In genomic region chr11:17014774-17015638, GRCh38 we compare ENCODE assay signal across 8 cellular contexts. TPM values are rescaled to one million over a fixed set of nuclear protein-coding genes. Genes with fewer than 3 reads are reported as not detected.
DNase-seq lines count a peak whose midpoint lies in the region; ATAC-seq and TF ChIP-seq lines count a peak whose summit lies in the region.

No MANE protein-coding gene starts in this region.

- intact Hi-C loops in CD4-positive, alpha-beta memory T cell (cut with micrococcal nuclease), result loop anchor here (2.0 kb wide), 1 partner anchor 62 kb away; the partner anchor contains the start of gene RPS13
- intact Hi-C loops in mammary epithelial cell (cut with micrococcal nuclease), result no loop called here

- TF ChIP-seq RAD21 in liver (IDR thresholded peaks at IDR 0.05), result peak in 1 of 2 donors; percentile 18

- peak overlapping the region; percentile 29 for H2AFZ ChIP-seq in mammary epithelial cell (ENCODE audit: low read depth, low read length)

- TF ChIP-seq EP300 in suprapubic skin (IDR thresholded peaks at IDR 0.05), result no peak

- no peaks in the 10 kb centered on the region for H3K79me2 ChIP-seq in mammary epithelial cell (ENCODE audit: insufficient read depth, low read length)

- WGBS in mammary epithelial cell (ENCODE audit: low coverage, missing lambda C conversion rate), result 30% methylated on average over 26 of the region's 33 CpGs
- 24% methylated on average over 33 of the region's 33 CpGs for WGBS in liver
- WGBS in suprapubic skin, result 32% methylated on average over 22 of the region's 33 CpGs

- H3K4me3 Mint-ChIP-seq in CD4-positive, alpha-beta memory T cell, result peak overlapping the region; percentile 89 to 99 (median 95)

- CTCF ChIA-PET in CD4-positive, alpha-beta memory T cell (lab: Charles Lee; ENCODE audit: partially characterized antibody), result interaction anchor here (1.0 to 1.6 kb wide), 3 partner anchors 9 to 29 kb away, joined by 3 to 7 read pairs (median 3); no protein-coding TSS in a partner anchor
- CTCF ChIA-PET in mammary epithelial cell (lab: Charles Lee; ENCODE audit: low non-redundant PET), result no interaction called here

- POLR2A ChIA-PET in CD4-positive, alpha-beta memory T cell (lab: Charles Lee; ENCODE audit: partially characterized antibody), result interaction anchor here (0.5 to 1.5 kb wide), 4 partner anchors 9 to 157 kb away, joined by 3 to 7 read pairs (median 4); partner anchors contain the start of gene RPS13

- TF ChIP-seq CTCF in Peyer's patch (IDR thresholded peaks at IDR 0.05), result peak in 4 of 6 experiments; percentile 21 to 44 (median 40)
- no peak for TF ChIP-seq CTCF in mammary epithelial cell (conservative IDR thresholded peaks at IDR 0.05 in 1 of 2, IDR thresholded peaks at IDR 0.05 in 1 of 2; ENCODE audit: extremely low read depth in 1 of 2, insufficient read depth in 1 of 2, low read depth in 1 of 2, low read length in 2 of 2)
- no peak for TF ChIP-seq CTCF in liver (IDR thresholded peaks at IDR 0.05; ENCODE audit: low read depth, low read length, missing input control)
- TF ChIP-seq CTCF in suprapubic skin (IDR thresholded peaks at IDR 0.05), result no peak

- H3K4me1 Mint-ChIP-seq in CD4-positive, alpha-beta memory T cell, result peaks cover 4 to 8% (median 5%) of the 10 kb centered on the region in 4 donors

- peaks cover 0 to 4% of the 10 kb centered on the region in 2 donors for H3K36me3 Mint-ChIP-seq in CD4-positive, alpha-beta memory T cell

- no peak overlapping the region for H3K9ac ChIP-seq in mammary epithelial cell (ENCODE audit: insufficient read depth, low read length)
- peak overlapping the region in 1 of 2 donors; percentile 71 for H3K9ac ChIP-seq in liver (ENCODE audit: low read depth in 1 of 2, low read length in 2 of 2)

- in situ Hi-C loops in mammary epithelial cell (cut with MboI; ENCODE audit: low sequenced_read_pairs in 2 of 2), result no loop called here

- H3K27ac Mint-ChIP-seq in CD4-positive, alpha-beta memory T cell, result peak overlapping the region; percentile 14 to 79 (median 65)

- peak overlapping the region; percentile 4 to 29 for H3K4me3 ChIP-seq in CD4-positive, alpha-beta memory T cell (ENCODE audit: low read length in 2 of 2)
- H3K4me3 ChIP-seq in Peyer's patch (peak overlapping the region; percentile 70 to 97 (median 82)), mammary epithelial cell (replicated peaks in 1 of 3; ENCODE audit: insufficient read depth in 1 of 3, low read depth in 2 of 3, low read length in 3 of 3) (peak overlapping the region in 1 of 3 experiments; percentile 4), liver (ENCODE audit: low read depth in 1 of 3, low read length in 3 of 3) (peak overlapping the region; percentile 61 to 90 (median 72)), suprapubic skin (peak overlapping the region; percentile 83)

- no peak overlapping the region for H3K27ac ChIP-seq in CD4-positive, alpha-beta memory T cell (ENCODE audit: low read depth, low read length)
- H3K27ac ChIP-seq in Peyer's patch (peak overlapping the region in 3 of 4 donors; percentile 78 to 97 (median 96)), mammary epithelial cell (ENCODE audit: insufficient read depth, low read depth, low read length) (no peak overlapping the region), liver (ENCODE audit: low read depth in 1 of 2, low read length in 2 of 2) (peak overlapping the region; percentile 1 to 51), suprapubic skin (no peak overlapping the region)

- H3K36me3 ChIP-seq in CD4-positive, alpha-beta memory T cell (ENCODE audit: insufficient read depth, low read length), result no peaks in the 10 kb centered on the region
- H3K36me3 ChIP-seq in Peyer's patch (no peaks in the 10 kb centered on the region), mammary epithelial cell (ENCODE audit: insufficient read depth, low read length) (no peaks in the 10 kb centered on the region), liver (ENCODE audit: control insufficient read depth in 4 of 4, insufficient read depth in 3 of 4, low read depth in 1 of 4, low read length in 3 of 4) (peaks cover 0 to 2% (median 0%) of the 10 kb centered on the region in 4 donors), suprapubic skin (no peaks in the 10 kb centered on the region)

- BruUV-seq in mammary epithelial cell (replicated peaks; lab: Mats Ljungman, UMichigan), result no TSS peak

- H3K9me3 ChIP-seq in CD4-positive, alpha-beta memory T cell (ENCODE audit: control insufficient read depth in 1 of 2, low read length in 2 of 2), result no peaks in the 10 kb centered on the region
- H3K9me3 ChIP-seq in Peyer's patch (no peaks in the 10 kb centered on the region), mammary epithelial cell (replicated peaks; ENCODE audit: insufficient read depth, low read length) (no peaks in the 10 kb centered on the region), liver (ENCODE audit: control insufficient read depth in 4 of 4, low read length in 3 of 4) (no peaks in the 10 kb centered on the region), suprapubic skin (no peaks in the 10 kb centered on the region)

- no peak for ATAC-seq in HG02870 (IDR thresholded peaks at IDR 0.05; ENCODE audit: unreplicated experiment)
- no peak for ATAC-seq in GM21447 (IDR thresholded peaks at IDR 0.05; ENCODE audit: unreplicated experiment)

- H3K27me3 Mint-ChIP-seq in CD4-positive, alpha-beta memory T cell, result peaks cover 7 to 8% of the 10 kb centered on the region in 2 donors

- peaks cover 0 to 2% (median 0%) of the 10 kb centered on the region in 8 donors for H3K9me3 Mint-ChIP-seq in CD4-positive, alpha-beta memory T cell

- peaks cover 7% of the 10 kb centered on the region for H3K4me1 ChIP-seq in CD4-positive, alpha-beta memory T cell (ENCODE audit: insufficient read depth, low read length)
- peaks cover 0 to 5% (median 4%) of the 10 kb centered on the region in 4 donors for H3K4me1 ChIP-seq in Peyer's patch
- H3K4me1 ChIP-seq in mammary epithelial cell (ENCODE audit: insufficient read depth, low read length), result peaks cover 15% of the 10 kb centered on the region
- H3K4me1 ChIP-seq in liver (ENCODE audit: control insufficient read depth in 4 of 4, insufficient read depth in 4 of 4, low read length in 3 of 4), result peaks cover 0 to 20% (median 12%) of the 10 kb centered on the region in 4 donors
- peaks cover 16% of the 10 kb centered on the region for H3K4me1 ChIP-seq in suprapubic skin

- TF ChIP-seq POLR2A in Peyer's patch (IDR thresholded peaks at IDR 0.05) (peak; percentile 39 to 76), suprapubic skin (IDR thresholded peaks at IDR 0.05) (no peak)

- no peaks in the 10 kb centered on the region for H4K20me1 ChIP-seq in mammary epithelial cell (ENCODE audit: insufficient read depth, low read length)

- peak in 4 of 5 donors; percentile 11 to 36 (median 16) for DNase-seq in CD4-positive, alpha-beta memory T cell
- DNase-seq in HCEC 1CT, result peak; percentile 64
- peak in 2 of 3 donors; percentile 68 to 81 for DNase-seq in Peyer's patch
- DNase-seq in mammary epithelial cell, result no peak
- peak in 1 of 2 donors; percentile 71 for DNase-seq in suprapubic skin (ENCODE audit: low spot score in 2 of 2)

- H3K27me3 ChIP-seq in CD4-positive, alpha-beta memory T cell (ENCODE audit: insufficient read depth, low read length), result peaks cover 7% of the 10 kb centered on the region
- H3K27me3 ChIP-seq in Peyer's patch, result no peaks in the 10 kb centered on the region
- H3K27me3 ChIP-seq in mammary epithelial cell (ENCODE audit: insufficient read depth, low read length), result peaks cover 23% of the 10 kb centered on the region
- H3K27me3 ChIP-seq in liver (ENCODE audit: control insufficient read depth in 4 of 4, insufficient read depth in 4 of 4, low read length in 3 of 4), result no peaks in the 10 kb centered on the region
- H3K27me3 ChIP-seq in suprapubic skin, result peaks cover 24% of the 10 kb centered on the region

- dilution Hi-C loops in mammary epithelial cell (cut with HindIII; ENCODE audit: low sequenced_read_pairs), result loop anchor here (5.0 kb wide), 2 partner anchors 52 to 68 kb away; no protein-coding TSS in a partner anchor

- H3K4me2 ChIP-seq in mammary epithelial cell (ENCODE audit: insufficient read depth, low read depth, low read length), result peak overlapping the region; percentile 76

TF ChIP-seq in liver, 16 proteins besides CTCF, POLR2A, EP300 and RAD21 (continues in another document):
- TF ChIP-seq NR2F2 (IDR thresholded peaks at IDR 0.05) (no peak), SP1 (IDR thresholded peaks at IDR 0.05) (no peak), FOXA1 (IDR thresholded peaks at IDR 0.05) (no peak), HNF4A (conservative IDR thresholded peaks at IDR 0.05) (no peak), HNF4G (IDR thresholded peaks at IDR 0.05) (no peak), FOXA2 (IDR thresholded peaks at IDR 0.05) (no peak), JUND (IDR thresholded peaks at IDR 0.05) (no peak), EGR1 (IDR thresholded peaks at IDR 0.05; ENCODE audit: low read depth in 2 of 2) (no peak), GABPA (IDR thresholded peaks at IDR 0.05 in 1 of 2, conservative IDR thresholded peaks at IDR 0.05 in 1 of 2) (no peak), TAF1 (conservative IDR thresholded peaks at IDR 0.05) (no peak)
- TF ChIP-seq, protein P1, sequence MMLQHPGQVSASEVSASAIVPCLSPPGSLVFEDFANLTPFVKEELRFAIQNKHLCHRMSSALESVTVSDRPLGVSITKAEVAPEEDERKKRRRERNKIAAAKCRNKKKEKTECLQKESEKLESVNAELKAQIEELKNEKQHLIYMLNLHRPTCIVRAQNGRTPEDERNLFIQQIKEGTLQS (IDR thresholded peaks at IDR 0.05), result no peak
- TF ChIP-seq, protein P2, sequence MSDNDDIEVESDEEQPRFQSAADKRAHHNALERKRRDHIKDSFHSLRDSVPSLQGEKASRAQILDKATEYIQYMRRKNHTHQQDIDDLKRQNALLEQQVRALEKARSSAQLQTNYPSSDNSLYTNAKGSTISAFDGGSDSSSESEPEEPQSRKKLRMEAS (IDR thresholded peaks at IDR 0.05), result no peak

RNA-seq across cellular contexts. Expression of gene PLEKHA7, which starts 0.8 kb away (rescaled TPM):
- total RNA-seq in CD4-positive, alpha-beta memory T cell, result 1 to 10 TPM; 7.7 to 8.3 TPM
- 1 to 10 TPM; 1.6 to 4.3 TPM for polyA plus RNA-seq in CD4-positive, alpha-beta memory T cell
- total RNA-seq in Peyer's patch (100 to 1,000 TPM; 129 to 211 (median 176) TPM), mammary epithelial cell (1 to 10 TPM; 5.8 to 5.9 TPM), liver (10 to 100 TPM in 1 of 2 donors, 1 to 10 TPM in 1; 6.1 to 28.8 TPM), suprapubic skin (10 to 100 TPM; 23.6 to 47.5 (median 32.7) TPM)
- polyA plus RNA-seq in mammary epithelial cell (4.5 TPM), liver (1 to 10 TPM; 7.3 to 9.7 TPM)
- 7.5 TPM for polyA minus RNA-seq in mammary epithelial cell

Comparison
In these comparisons a context has a peak if more than half of its experiments do, and no peak if none do; other contexts are left out.
1. H3K27ac ChIP-seq: peak in Peyer's patch (3 of 4) and liver (2 of 2); none in CD4-positive, alpha-beta memory T cell (single experiment), mammary epithelial cell (single experiment) and suprapubic skin (single experiment).
2. CTCF ChIP-seq: peak in Peyer's patch (4 of 6); none in mammary epithelial cell (0 of 2), liver (single experiment) and suprapubic skin (0 of 2).
3. POLR2A ChIP-seq: peak in Peyer's patch (2 of 2); none in suprapubic skin (0 of 2).